Comparison of ENCODE assay signal across 8 cellular contexts in genomic region chr1:170531758-170532657, GRCh38. TPM values are rescaled to one million over a fixed set of nuclear protein-coding genes. Genes with fewer than 3 reads are reported as not detected.
DNase-seq lines count a peak whose midpoint lies in the region; ATAC-seq, FAIRE-seq and TF ChIP-seq lines count a peak whose summit lies in the region.

GORAB (plus strand) TSS chr1:170532166; CDS start chr1:170532224, 58 bp downstream.

- H3K27me3 ChIP-seq in HUES6 (ENCODE audit: control insufficient read depth, insufficient read depth, low read length) = no peaks in the 10 kb centered on the region
- no peaks in the 10 kb centered on the region for H3K27me3 ChIP-seq in OCI-LY3 (ENCODE audit: low read depth, low read length)

- H2AFZ ChIP-seq in OCI-LY3 (ENCODE audit: low read depth, low read length) = peak within 1 kb of the TSS; percentile 98

- peaks cover 50% of the 10 kb centered on the region for H3K79me2 ChIP-seq in OCI-LY3 (ENCODE audit: low read length)

- peak within 1 kb of the TSS; percentile 73 for H3K27ac ChIP-seq in HUES6 (ENCODE audit: low read depth, low read length)
- H3K27ac ChIP-seq in OCI-LY3 (ENCODE audit: low read length) = peak within 1 kb of the TSS; percentile 84

- H3K9ac ChIP-seq in HUES6 (ENCODE audit: low read length) (peak within 1 kb of the TSS; percentile 96), OCI-LY3 (ENCODE audit: low read length) (peak within 1 kb of the TSS; percentile 93)

- H3K4me1 ChIP-seq in HUES6 (ENCODE audit: control insufficient read depth, insufficient read depth, low read length) = peaks cover 3% of the 10 kb centered on the region
- H3K4me1 ChIP-seq in OCI-LY3 (ENCODE audit: low read length) = peaks cover 43% of the 10 kb centered on the region
- peaks cover 5% of the 10 kb centered on the region for H3K4me1 ChIP-seq in mucosa of descending colon (ENCODE audit: low read depth)

- H3K4me2 ChIP-seq in OCI-LY3 (ENCODE audit: low read length) = peak within 1 kb of the TSS; percentile 81

- no peaks in the 10 kb centered on the region for H4K20me1 ChIP-seq in OCI-LY3 (ENCODE audit: insufficient read depth, low read length)

- ATAC-seq in GM21447 (IDR thresholded peaks at IDR 0.05; ENCODE audit: unreplicated experiment) = peak; percentile 99
- ATAC-seq in mucosa of descending colon = peak; percentile 98

- TF ChIP-seq CTCF in D721Med (IDR thresholded peaks at IDR 0.05; ENCODE audit: insufficient read depth, missing control alignments) (no peak), OCI-LY3 (IDR thresholded peaks at IDR 0.05; ENCODE audit: low read depth, low read length) (no peak), epithelial cell of proximal tubule (conservative IDR thresholded peaks at IDR 0.05; ENCODE audit: low read depth, low read length) (no peak), mucosa of descending colon (IDR thresholded peaks at IDR 0.05) (no peak)

- DNase-seq in D721Med (ENCODE audit: insufficient read length, low spot score) = peak; percentile 74
- peak; percentile 70 for DNase-seq in activated T-cell treated with anti-CD3 and anti-CD28 coated beads for 1 hour (ENCODE audit: low read depth)
- DNase-seq in epithelial cell of proximal tubule (ENCODE audit: low read depth) = peak; percentile 71
- peak; percentile 92 to 94 (median 93) for DNase-seq in mucosa of descending colon
- DNase-seq in stimulated activated CD8-positive, alpha-beta memory T cell treated with anti-CD3 and anti-CD28 coated beads, Interleukin-4, amount 100 ng/mL, for 24 hours (ENCODE audit: low read depth) = peak; percentile 79

- intact Hi-C loops in mucosa of descending colon (cut with DNase I, micrococcal nuclease) = no loop called here

- H3K9me3 ChIP-seq in HUES6 (ENCODE audit: control insufficient read depth, insufficient read depth, low read depth, low read length) = no peaks in the 10 kb centered on the region
- no peaks in the 10 kb centered on the region for H3K9me3 ChIP-seq in OCI-LY3 (ENCODE audit: insufficient read depth, low read length)
- no peaks in the 10 kb centered on the region for H3K9me3 ChIP-seq in mucosa of descending colon

- peak within 1 kb of the TSS; percentile 71 for H3K4me3 ChIP-seq in HUES6 (ENCODE audit: low read depth, low read length)
- H3K4me3 ChIP-seq in OCI-LY3 (ENCODE audit: low read length) = peak within 1 kb of the TSS; percentile 88
- H3K4me3 ChIP-seq in epithelial cell of proximal tubule (ENCODE audit: low read depth, low read length) = peak within 1 kb of the TSS; percentile 73
- peak within 1 kb of the TSS; percentile 28 for H3K4me3 ChIP-seq in mucosa of descending colon

- H3K36me3 ChIP-seq in HUES6 (ENCODE audit: control insufficient read depth, insufficient read depth, low read length) (peaks cover 11% of the 10 kb centered on the region), OCI-LY3 (replicated peaks; ENCODE audit: low read depth, low read length) (peaks cover 24% of the 10 kb centered on the region), mucosa of descending colon (ENCODE audit: low read depth) (no peaks in the 10 kb centered on the region)

- FAIRE-seq in D721Med (lab: Jason Lieb, UNC) = peak; percentile 89

RNA-seq across cellular contexts. Expression of gene GORAB, which starts in this region (rescaled TPM):
- total RNA-seq in epithelial cell of proximal tubule (7.5 and 7.7 TPM in 2 replicates), mucosa of descending colon (10 to 100 TPM; 18.0 to 26.9 (median 20.7) TPM)

Comparison
In these comparisons a context has a peak if more than half of its experiments do, and no peak if none do; other contexts are left out.
1. Peak in every context shown above with its lines: DNase-seq, ATAC-seq, H3K4me3 ChIP-seq and H3K27ac ChIP-seq.
2. H3K4me3 ChIP-seq: peak in every context shown above with its lines; median percentile 88 in OCI-LY3; 73 in epithelial cell of proximal tubule; 71 in HUES6; 28 in mucosa of descending colon.